25 cellular contexts compared by ENCODE assay signal in the genomic region with DNA sequence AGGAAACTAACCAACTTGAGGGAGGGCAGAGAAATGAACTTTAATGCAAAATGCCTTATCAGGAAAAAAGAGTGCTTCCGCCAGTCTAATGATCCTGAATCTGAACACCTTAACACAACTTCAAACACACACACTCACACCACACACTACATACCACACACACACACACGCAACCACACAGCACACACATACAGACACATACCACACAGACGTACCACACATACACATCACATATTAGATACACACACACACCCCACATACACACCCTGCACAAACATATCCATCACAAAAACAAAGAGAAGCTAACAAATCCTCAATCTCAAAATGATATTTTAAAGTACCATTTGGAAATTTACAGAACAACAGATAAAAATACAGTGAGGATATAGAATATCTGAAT.
"Had no signal": no experiment of that assay in that cellular context is flagged by ENCODE, and none has a peak within 500 bp of the region (broad histone marks: within the 10 kb centered on the region; RNA-seq: fewer than 3 reads in every experiment).

No MANE protein-coding gene starts in this region.

- H3K27ac Mint-ChIP-seq: activated CD4-positive, alpha-beta memory T cell treated with anti-CD3 and anti-CD28 coated beads for 36 hours; stimulated activated memory B cell treated with anti-CD40 and anti-IgM and Interleukin-4, amounts not matched to agents 10 μg/mL and 1 μg/mL and 100 μg/mL, for 72 hours; T-helper 17 cell; type B pancreatic cell had no signal

- DNase-seq: activated CD4-positive, alpha-beta memory T cell treated with anti-CD3 and anti-CD28 coated beads for 36 hours; activated CD4-positive, alpha-beta T cell treated with anti-CD3 and anti-CD28 coated beads for 48 hours; activated effector memory CD4-positive, alpha-beta T cell treated with anti-CD3 and anti-CD28 coated beads, Interleukin-2, amount 50 U/mL, for 16 hours; activated naive CD4-positive, alpha-beta T cell treated with anti-CD3 and anti-CD28 coated beads, Interleukin-2, amount 50 U/mL, for 16 hours; activated T-cell treated with anti-CD3 and anti-CD28 coated beads, Interleukin-2, amount 50 U/mL, for 72 hours; adrenal gland; brain microvascular endothelial cell; central memory CD4-positive, alpha-beta T cell; dermis blood vessel endothelial cell; effector CD8-positive, alpha-beta T cell; glutamatergic neuron; left ventricle myocardium inferior; occipital lobe; retina; sigmoid colon; stimulated activated CD4-positive, alpha-beta T cell treated with anti-CD3 and anti-CD28 coated beads, Interleukin-15, amount 100 ng/mL, for 24 hours; SW 1271; T-helper 17 cell; testis had no signal

- H3K36me3 ChIP-seq: adrenal gland, ascending aorta, brain microvascular endothelial cell, sigmoid colon had no signal

- H3K4me3 Mint-ChIP-seq: activated CD4-positive, alpha-beta memory T cell treated with anti-CD3 and anti-CD28 coated beads for 36 hours; activated T-cell treated with anti-CD3 and anti-CD28 coated beads, Interleukin-2, amount 50 U/mL, for 72 hours; neural crest cell; stimulated activated memory B cell treated with anti-CD40 and anti-IgM and Interleukin-4, amounts not matched to agents 10 μg/mL and 1 μg/mL and 100 μg/mL, for 72 hours; T-helper 17 cell; type B pancreatic cell had no signal

- H3K27me3 ChIP-seq: adrenal gland, ascending aorta, brain microvascular endothelial cell, hepatocyte, sigmoid colon, testis had no signal

- H3K27me3 Mint-ChIP-seq: activated CD4-positive, alpha-beta memory T cell treated with anti-CD3 and anti-CD28 coated beads for 36 hours; stimulated activated memory B cell treated with anti-CD40 and anti-IgM and Interleukin-4, amounts not matched to agents 10 μg/mL and 1 μg/mL and 100 μg/mL, for 72 hours; T-helper 17 cell had no signal

- ATAC-seq: activated T-cell treated with anti-CD3 and anti-CD28 coated beads, Interleukin-2, amount 50 U/mL, for 72 hours; stimulated activated memory B cell treated with anti-CD40 and anti-IgM and Interleukin-4, amounts not matched to agents 10 μg/mL and 1 μg/mL and 100 μg/mL, for 72 hours; T-helper 17 cell had no signal

- H3K9me3 ChIP-seq: adrenal gland, ascending aorta, sigmoid colon, testis had no signal

- H3K27ac ChIP-seq: adrenal gland, ascending aorta, brain microvascular endothelial cell, hepatocyte, left ventricle myocardium inferior, sigmoid colon, testis had no signal

- H2AFZ ChIP-seq: hepatocyte had no signal

- H3K4me3 ChIP-seq: adrenal gland, ascending aorta, hepatocyte, left ventricle myocardium inferior, sigmoid colon, smooth muscle cell, testis had no signal

- H3K4me2 ChIP-seq: hepatocyte, smooth muscle cell had no signal

- H3K4me1 ChIP-seq: ascending aorta, left ventricle myocardium inferior, sigmoid colon, testis had no signal
